ENCODE assay signal across 33 cellular contexts in genomic region chr19:1302534-1303239, GRCh38. TPM values are rescaled to one million over a fixed set of nuclear protein-coding genes. Genes with fewer than 3 reads are reported as not detected.
DNase-seq lines count a peak whose midpoint lies in the region; ATAC-seq and TF ChIP-seq lines count a peak whose summit lies in the region.
"Had no signal": no experiment of that assay in that cellular context is flagged by ENCODE, and none has a peak within 500 bp of the region (broad histone marks: within the 10 kb centered on the region; RNA-seq: fewer than 3 reads in every experiment).

No MANE protein-coding gene starts in this region.

- H2BK20ac ChIP-seq in H9 (ENCODE audit: low read depth, low read length, poor library complexity, severe bottlenecking) = no peak overlapping the region

- H2BK12ac ChIP-seq in H9 (ENCODE audit: insufficient read length, low read depth, low read length) = no peak overlapping the region

- peaks cover 0 to 3% of the 10 kb centered on the region in 2 experiments; a peak in 2 of 4 replicates for H3K4me1 Mint-ChIP-seq in H9
- H3K4me1 Mint-ChIP-seq in brain = peaks cover 14% of the 10 kb centered on the region
- H3K4me1 Mint-ChIP-seq: activated naive CD4-positive, alpha-beta T cell treated with anti-CD3 and anti-CD28 coated beads, Interleukin-2, amount 10 ng/mL, durations not matched to agents 7 days and 5 days; activated T-helper 17 cell treated with anti-CD3 and anti-CD28 coated beads, Interleukin-2, amount 50 U/mL, for 72 hours; CD4-positive, CD25-positive, alpha-beta regulatory T cell; mesothelial cell of epicardium had no signal

- H3K23me2 ChIP-seq in H9 (ENCODE audit: insufficient read length, low read depth, low read length, poor library complexity, severe bottlenecking) = no peaks in the 10 kb centered on the region

- no peak overlapping the region for H2BK5ac ChIP-seq in H9 (ENCODE audit: insufficient read length, low read length)

- no peaks in the 10 kb centered on the region for H3K4me1 ChIP-seq in H9 (ENCODE audit: insufficient read depth, low read length)
- H3K4me1 ChIP-seq: adrenal gland, breast epithelium, uterus had no signal

- H3K27me3 Mint-ChIP-seq in H9 (ENCODE audit: low read depth) (no peaks in the 10 kb centered on the region), brain (no peaks in the 10 kb centered on the region)
- H3K27me3 Mint-ChIP-seq: activated T-helper 17 cell treated with anti-CD3 and anti-CD28 coated beads, Interleukin-2, amount 50 U/mL, for 72 hours; CD4-positive, CD25-positive, alpha-beta regulatory T cell; naive thymus-derived CD4-positive, alpha-beta T cell had no signal

- H3K56ac ChIP-seq in H9 (ENCODE audit: insufficient read length, low read depth, low read length) = no peak overlapping the region

- TF ChIP-seq CTCF in H9 (conservative IDR thresholded peaks at IDR 0.05) (no peak), brain (conservative IDR thresholded peaks at IDR 0.05) (no peak)

- no peak overlapping the region for H2AK5ac ChIP-seq in H9 (ENCODE audit: insufficient read length, low read length)

- H3K9me3 ChIP-seq in H9 (ENCODE audit: control insufficient read depth, low read depth, low read length) = no peaks in the 10 kb centered on the region
- H3K9me3 ChIP-seq: adrenal gland, breast epithelium, MG63, uterus had no signal

- DNase-seq in H9 (no peak), hypothalamus (lab: John Stamatoyannopoulos, UW) (peak in 45 of 51 donors; percentile 9 to 88 (median 57)), pons (ENCODE audit: low spot score) (peak; percentile 71), NCI-H69 (lab: John Stamatoyannopoulos, UW) (no peak), hepatic stellate cell (ENCODE audit: low spot score) (no peak), NCI-H510A (lab: John Stamatoyannopoulos, UW) (no peak)
- DNase-seq: activated CD8-positive, alpha-beta T cell treated with anti-CD3 and anti-CD28 coated beads, Interleukin-2, amount 10 ng/mL, durations not matched to agents 7 days and 5 days; activated naive CD4-positive, alpha-beta T cell treated with anti-CD3 and anti-CD28 coated beads, Interleukin-2, amount 10 ng/mL, durations not matched to agents 7 days and 5 days; adrenal gland; CD4-positive, CD25-positive, alpha-beta regulatory T cell; effector CD4-positive, alpha-beta T cell; GM23248; HFFc6; KG1; left ventricle myocardium superior; MG63; naive thymus-derived CD4-positive, alpha-beta T cell; NCI-H1105 treated with DMSO at 0.1 percent for 48 hours; NCI-H2029 treated with DMSO at 0.1 percent for 48 hours; NCI-H526; SHP77 treated with DMSO at 0.1 percent for 48 hours; stimulated activated naive CD8-positive, alpha-beta T cell treated with anti-CD3 and anti-CD28 coated beads, Interleukin-15, Interleukin-2, amounts not matched to agents 100 U/mL and 50 U/mL, for 24 hours; uterus had no signal

- H2AFZ ChIP-seq in H9 (ENCODE audit: low read length) = no peak overlapping the region
- H2AFZ ChIP-seq: GM23248 had no signal

- H3K79me1 ChIP-seq in H9 (ENCODE audit: insufficient read depth, low read depth, low read length, poor library complexity, severe bottlenecking) = no peaks in the 10 kb centered on the region

- H3K14ac ChIP-seq in H9 (ENCODE audit: insufficient read depth, low read length) = no peak overlapping the region

- WGBS in H9 (ENCODE audit: extremely low coverage, insufficient read length, low lambda C conversion rate) = no CpG with 5 or more reads among the region's 36 CpGs

- no peak for ATAC-seq in GM18517 (IDR thresholded peaks at IDR 0.05; ENCODE audit: unreplicated experiment)
- ATAC-seq: activated CD8-positive, alpha-beta T cell treated with anti-CD3 and anti-CD28 coated beads, Interleukin-2, amount 10 ng/mL, durations not matched to agents 7 days and 5 days; activated T-helper 17 cell treated with anti-CD3 and anti-CD28 coated beads, Interleukin-2, amount 50 U/mL, for 72 hours; left ventricle myocardium superior; naive thymus-derived CD4-positive, alpha-beta T cell; Panc1; stimulated activated naive CD8-positive, alpha-beta T cell treated with anti-CD3 and anti-CD28 coated beads, Interleukin-15, Interleukin-2, amounts not matched to agents 100 U/mL and 50 U/mL, for 24 hours had no signal

- no peaks in the 10 kb centered on the region for H3K27me3 ChIP-seq in H9 (ENCODE audit: insufficient read depth, low read length)
- H3K27me3 ChIP-seq: adrenal gland, MG63, uterus had no signal

- H3K79me2 ChIP-seq in H9 (ENCODE audit: insufficient read depth, low read length) = no peaks in the 10 kb centered on the region

- H3K4me3 Mint-ChIP-seq in H9 = no peak overlapping the region
- peak overlapping the region in 2 of 5 experiments; percentile 50 for H3K4me3 Mint-ChIP-seq in brain
- H3K4me3 Mint-ChIP-seq: activated CD8-positive, alpha-beta T cell treated with anti-CD3 and anti-CD28 coated beads, Interleukin-2, amount 10 ng/mL, durations not matched to agents 7 days and 5 days; activated naive CD4-positive, alpha-beta T cell treated with anti-CD3 and anti-CD28 coated beads, Interleukin-2, amount 10 ng/mL, durations not matched to agents 7 days and 5 days; activated T-helper 17 cell treated with anti-CD3 and anti-CD28 coated beads, Interleukin-2, amount 50 U/mL, for 72 hours; CD4-positive, CD25-positive, alpha-beta regulatory T cell; HFFc6; mesothelial cell of epicardium; naive thymus-derived CD4-positive, alpha-beta T cell had no signal

- H3K23ac ChIP-seq in H9 (ENCODE audit: insufficient read length, low read depth, low read length) = no peak overlapping the region

- H4K91ac ChIP-seq in H9 (ENCODE audit: insufficient read length, low read depth, low read length) = peak overlapping the region; percentile 45

- no peak overlapping the region for H3K18ac ChIP-seq in H9 (ENCODE audit: insufficient read length, low read depth, low read length)

- H3K27ac ChIP-seq in H9 (ENCODE audit: insufficient read length, low read depth, low read length) = no peak overlapping the region
- H3K27ac ChIP-seq: adrenal gland, breast epithelium, GM23248, uterus had no signal

- H3K27ac Mint-ChIP-seq in H9 (peak overlapping the region in 2 of 3 experiments; percentile 1 to 15; a peak in 1 of 7 replicates), brain (peak overlapping the region; percentile 46 to 86 (median 75))
- H3K27ac Mint-ChIP-seq: activated CD8-positive, alpha-beta T cell treated with anti-CD3 and anti-CD28 coated beads, Interleukin-2, amount 10 ng/mL, durations not matched to agents 7 days and 5 days; activated naive CD4-positive, alpha-beta T cell treated with anti-CD3 and anti-CD28 coated beads, Interleukin-2, amount 10 ng/mL, durations not matched to agents 7 days and 5 days; activated T-helper 17 cell treated with anti-CD3 and anti-CD28 coated beads, Interleukin-2, amount 50 U/mL, for 72 hours; CD4-positive, CD25-positive, alpha-beta regulatory T cell; HFFc6; mesothelial cell of epicardium; naive thymus-derived CD4-positive, alpha-beta T cell had no signal

- H2BK15ac ChIP-seq in H9 (ENCODE audit: low read depth, low read length) = no peak overlapping the region; the same call in 1 of the 2 replicates

- no peak overlapping the region for H3K4ac ChIP-seq in H9 (ENCODE audit: low read depth, low read length)

- H3K4me2 ChIP-seq in H9 (ENCODE audit: insufficient read depth, insufficient read length, low read length) = no peak overlapping the region
- H3K4me2 ChIP-seq: smooth muscle cell had no signal

- H3K9ac ChIP-seq in H9 (ENCODE audit: extremely low read depth, insufficient read length, low read length) = no peak overlapping the region
- H3K9ac ChIP-seq: GM23248 had no signal

- no peak overlapping the region for H3T11ph ChIP-seq in H9 (ENCODE audit: low read length)

- no peaks in the 10 kb centered on the region; a peak in 1 of 5 replicates for H3K9me3 Mint-ChIP-seq in H9
- H3K9me3 Mint-ChIP-seq in brain = no peaks in the 10 kb centered on the region
- H3K9me3 Mint-ChIP-seq: activated naive CD4-positive, alpha-beta T cell treated with anti-CD3 and anti-CD28 coated beads, Interleukin-2, amount 10 ng/mL, durations not matched to agents 7 days and 5 days; activated T-helper 17 cell treated with anti-CD3 and anti-CD28 coated beads, Interleukin-2, amount 50 U/mL, for 72 hours; CD4-positive, CD25-positive, alpha-beta regulatory T cell; HFFc6; mesothelial cell of epicardium had no signal

- H4K20me1 ChIP-seq in H9 (ENCODE audit: control insufficient read depth, insufficient read depth, insufficient read length) = peaks cover 2% of the 10 kb centered on the region

- H3K36me3 Mint-ChIP-seq in H9 (ENCODE audit: insufficient read depth in 1 of 3, low read depth in 3 of 3) (peaks cover 2 to 4% (median 3%) of the 10 kb centered on the region in 3 experiments; a peak in 3 of 7 replicates), brain (peaks cover 13% of the 10 kb centered on the region)
- H3K36me3 Mint-ChIP-seq: activated naive CD4-positive, alpha-beta T cell treated with anti-CD3 and anti-CD28 coated beads, Interleukin-2, amount 10 ng/mL, durations not matched to agents 7 days and 5 days; CD4-positive, CD25-positive, alpha-beta regulatory T cell; mesothelial cell of epicardium; naive thymus-derived CD4-positive, alpha-beta T cell had no signal

- no peak overlapping the region for H4K8ac ChIP-seq in H9 (replicated peaks; ENCODE audit: insufficient read length, low read depth, low read length)

- no peak overlapping the region for H4K5ac ChIP-seq in H9 (ENCODE audit: insufficient read length, low read depth, low read length)

- H2BK120ac ChIP-seq in H9 (ENCODE audit: low read depth, low read length, poor library complexity, severe bottlenecking) = peak overlapping the region; percentile 6

RNA-seq across cellular contexts. Expression of gene EFNA2, which starts 17.0 kb away (rescaled TPM):
- 14.3 TPM in 2 replicates for total RNA-seq in H9 (2021)
- 14.9 TPM for polyA plus RNA-seq in brain (ENCODE audit: insufficient read depth, low read depth, low replicate concordance)
- total RNA-seq: activated CD8-positive, alpha-beta T cell treated with anti-CD3 and anti-CD28 coated beads, Interleukin-2, amount 10 ng/mL, durations not matched to agents 7 days and 5 days; activated T-helper 17 cell treated with anti-CD3 and anti-CD28 coated beads, Interleukin-2, amount 50 U/mL, for 72 hours; adrenal gland; CD4-positive, CD25-positive, alpha-beta regulatory T cell; GM23248; HFFc6; left ventricle myocardium superior; naive thymus-derived CD4-positive, alpha-beta T cell; osteoblast; T-helper 2 cell treated with Interferon-gamma antibody and Interleukin-4, amounts not matched to agents 100 ng/mL and 5 ng/mL, for 36 hours had no signal
- polyA plus RNA-seq: adrenal gland; CD4-positive, CD25-positive, alpha-beta regulatory T cell; GM23248; keratinocyte; naive thymus-derived CD4-positive, alpha-beta T cell had no signal

RNA-seq across cellular contexts. Expression of gene FAM174C, which starts 27.4 kb away (rescaled TPM):
- total RNA-seq in H9 (2021) = 56.4 and 63.0 TPM in 2 replicates
- 60.8 TPM for polyA plus RNA-seq in brain (ENCODE audit: insufficient read depth, low read depth, low replicate concordance)

RNA-seq across cellular contexts. Expression of gene CIRBP, which starts 33.6 kb away (rescaled TPM):
- 249 and 263 TPM in 2 replicates for total RNA-seq in H9 (2021)
- 617 TPM for polyA plus RNA-seq in brain (ENCODE audit: insufficient read depth, low read depth, low replicate concordance)

RNA-seq across cellular contexts. Expression of gene MIDN, which starts 54.3 kb away (rescaled TPM):
- total RNA-seq in H9 (2021) = 286 and 300 TPM in 2 replicates
- 79.7 TPM for polyA plus RNA-seq in brain (ENCODE audit: insufficient read depth, low read depth, low replicate concordance)

Comparison
In these comparisons a context has a peak if more than half of its experiments do, and no peak if none do; other contexts are left out.
1. DNase-seq: peak in hypothalamus (45 of 51) and pons (single experiment); none in H9 (single experiment), NCI-H69 (single experiment), hepatic stellate cell (single experiment) and NCI-H510A (single experiment).